In genomic region chr3:111859974-111860859, GRCh38 we compare ENCODE assay signal across 8 cellular contexts. TPM values are rescaled to one million over a fixed set of nuclear protein-coding genes. Genes with fewer than 3 reads are reported as not detected.
DNase-seq lines count a peak whose midpoint lies in the region; ATAC-seq, FAIRE-seq and TF ChIP-seq lines count a peak whose summit lies in the region.

No MANE protein-coding gene starts in this region.

- H3K4me1 ChIP-seq in HUES64 (ENCODE audit: insufficient read depth, low read length) = peaks cover 47% of the 10 kb centered on the region

- H3K4me3 Mint-ChIP-seq in activated T-helper 2 cell treated with anti-CD3 and anti-CD28 coated beads, Interferon-gamma antibody, Interleukin-2, Interleukin-4, amounts not matched to agents 10 μg/mL and 5 μg/mL and 100 μg/mL, durations not matched to agents 14 hours and 24 hours and 36 hours (ENCODE audit: low read depth) = peak overlapping the region; percentile 86
- H3K4me3 Mint-ChIP-seq in nephron progenitor cell = peak overlapping the region; percentile 97

- H3K4me1 Mint-ChIP-seq in activated T-helper 2 cell treated with anti-CD3 and anti-CD28 coated beads, Interferon-gamma antibody, Interleukin-2, Interleukin-4, amounts not matched to agents 10 μg/mL and 5 μg/mL and 100 μg/mL, durations not matched to agents 14 hours and 24 hours and 36 hours (ENCODE audit: low read depth) = peaks cover 12% of the 10 kb centered on the region
- peaks cover 61% of the 10 kb centered on the region for H3K4me1 Mint-ChIP-seq in nephron progenitor cell

- TF ChIP-seq CTCF in nephron progenitor cell (IDR thresholded peaks at IDR 0.05) = peak; percentile 20

- DNase-seq in DMS79 (lab: John Stamatoyannopoulos, UW) = peak; percentile 56
- peak; percentile 86 for DNase-seq in RCC 7860 (ENCODE audit: low spot score)
- DNase-seq in activated T-helper 2 cell treated with anti-CD3 and anti-CD28 coated beads, Interferon-gamma antibody, Interleukin-2, Interleukin-4, amounts not matched to agents 10 μg/mL and 5 μg/mL and 100 μg/mL, durations not matched to agents 14 hours and 24 hours and 36 hours (ENCODE audit: low spot score) = peak; percentile 45
- DNase-seq in fibroblast of the conjunctiva (ENCODE audit: low read depth) = peak; percentile 82
- peak; percentile 58 for DNase-seq in nephron progenitor cell
- DNase-seq in superior temporal gyrus (ENCODE audit: extremely low spot score) = peak; percentile 37

- peak overlapping the region; percentile 84 for H3K27ac ChIP-seq in HUES64 (ENCODE audit: low read depth, low read length)

- ATAC-seq in GM21529 (IDR thresholded peaks at IDR 0.05; ENCODE audit: unreplicated experiment) = peak; percentile 90

- FAIRE-seq in RCC 7860 (lab: Jason Lieb, UNC) = peak; percentile 74

- intact Hi-C loops in activated T-helper 2 cell treated with anti-CD3 and anti-CD28 coated beads, Interferon-gamma antibody, Interleukin-2, Interleukin-4, amounts not matched to agents 10 μg/mL and 5 μg/mL and 100 μg/mL, durations not matched to agents 14 hours and 24 hours and 36 hours (cut with micrococcal nuclease) = loop anchor here (1.0 to 5.0 kb wide), 3 partner anchors 107 to 788 kb away; partner anchors contain the start of gene NECTIN3

- peak overlapping the region; percentile 72 for H3K4me3 ChIP-seq in HUES64 (ENCODE audit: low read length)

- H3K9me3 Mint-ChIP-seq in activated T-helper 2 cell treated with anti-CD3 and anti-CD28 coated beads, Interferon-gamma antibody, Interleukin-2, Interleukin-4, amounts not matched to agents 10 μg/mL and 5 μg/mL and 100 μg/mL, durations not matched to agents 14 hours and 24 hours and 36 hours = no peaks in the 10 kb centered on the region
- H3K9me3 Mint-ChIP-seq in nephron progenitor cell = no peaks in the 10 kb centered on the region

- no peak overlapping the region for H3K27ac Mint-ChIP-seq in activated T-helper 2 cell treated with anti-CD3 and anti-CD28 coated beads, Interferon-gamma antibody, Interleukin-2, Interleukin-4, amounts not matched to agents 10 μg/mL and 5 μg/mL and 100 μg/mL, durations not matched to agents 14 hours and 24 hours and 36 hours
- peak overlapping the region; percentile 98 for H3K27ac Mint-ChIP-seq in nephron progenitor cell

- peak overlapping the region; percentile 95 for H3K9ac ChIP-seq in HUES64 (ENCODE audit: low read depth, low read length)

- H3K36me3 ChIP-seq in HUES64 (ENCODE audit: insufficient read depth, low read length) = no peaks in the 10 kb centered on the region

- peaks cover 48% of the 10 kb centered on the region for H3K27me3 ChIP-seq in HUES64 (ENCODE audit: insufficient read depth, low read length)

- no peaks in the 10 kb centered on the region for H3K36me3 Mint-ChIP-seq in activated T-helper 2 cell treated with anti-CD3 and anti-CD28 coated beads, Interferon-gamma antibody, Interleukin-2, Interleukin-4, amounts not matched to agents 10 μg/mL and 5 μg/mL and 100 μg/mL, durations not matched to agents 14 hours and 24 hours and 36 hours (ENCODE audit: low read depth)
- H3K36me3 Mint-ChIP-seq in nephron progenitor cell (ENCODE audit: low read depth) = no peaks in the 10 kb centered on the region

- WGBS in HUES64 = under 1% methylated on average over 35 of the region's 35 CpGs

- no peaks in the 10 kb centered on the region for H3K9me3 ChIP-seq in HUES64 (ENCODE audit: insufficient read depth, low read depth, low read length)

- peaks cover 79% of the 10 kb centered on the region for H3K27me3 Mint-ChIP-seq in activated T-helper 2 cell treated with anti-CD3 and anti-CD28 coated beads, Interferon-gamma antibody, Interleukin-2, Interleukin-4, amounts not matched to agents 10 μg/mL and 5 μg/mL and 100 μg/mL, durations not matched to agents 14 hours and 24 hours and 36 hours (ENCODE audit: low read depth)
- H3K27me3 Mint-ChIP-seq in nephron progenitor cell (ENCODE audit: low read depth, poor library complexity) = peaks cover 6% of the 10 kb centered on the region

RNA-seq across cellular contexts. Expression of gene PHLDB2, which starts 1.2 kb away (rescaled TPM):
- 37.0 TPM for polyA plus RNA-seq in HUES64 (2013, experiment 1 of 2)
- polyA plus RNA-seq in HUES64 (2013, experiment 2 of 2) = 40.3 TPM
- total RNA-seq in activated T-helper 2 cell treated with anti-CD3 and anti-CD28 coated beads, Interferon-gamma antibody, Interleukin-2, Interleukin-4, amounts not matched to agents 10 μg/mL and 5 μg/mL and 100 μg/mL, durations not matched to agents 14 hours and 24 hours and 36 hours = 0.80 and 0.94 TPM in 2 replicates

Comparison
In these comparisons a context has a peak if more than half of its experiments do, and no peak if none do; other contexts are left out.
1. Peak in every context shown above with its lines: DNase-seq, ATAC-seq, H3K4me3 ChIP-seq and H3K27ac ChIP-seq.